ENCODE assay signal across 9 cellular contexts in the genomic region with DNA sequence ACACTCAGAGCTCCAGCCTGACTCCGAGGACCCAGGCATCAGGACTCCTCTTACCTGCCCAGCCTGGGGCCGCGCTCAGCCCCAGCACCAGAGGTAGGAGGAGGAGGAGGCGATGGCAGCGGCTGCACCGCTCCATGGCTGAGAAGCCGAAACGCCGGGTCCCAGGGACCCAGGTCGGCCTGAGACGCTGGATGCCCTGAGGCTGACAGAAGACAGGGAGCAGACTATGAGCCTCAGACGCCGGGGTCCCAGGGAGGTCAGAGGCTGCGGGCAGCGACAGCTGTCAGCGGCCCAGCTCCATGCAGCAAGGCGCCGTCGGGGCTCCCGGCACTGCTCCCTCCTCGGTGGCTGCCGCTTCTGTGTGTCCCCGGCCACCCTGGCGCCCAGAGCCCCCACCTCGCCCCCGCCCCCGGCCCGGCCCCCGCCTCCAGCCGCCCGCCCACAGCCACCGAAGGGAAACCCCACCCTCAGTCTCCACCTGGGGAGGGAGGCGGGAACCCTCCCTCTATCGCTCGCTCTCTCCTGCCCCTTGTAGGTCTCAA. TPM values are rescaled to one million over a fixed set of nuclear protein-coding genes. Genes with fewer than 3 reads are reported as not detected.
DNase-seq lines count a peak whose midpoint lies in the region; ATAC-seq, FAIRE-seq and TF ChIP-seq lines count a peak whose summit lies in the region.
"Had no signal": no experiment of that assay in that cellular context is flagged by ENCODE, and none has a peak within 500 bp of the region (broad histone marks: within the 10 kb centered on the region; RNA-seq: fewer than 3 reads in every experiment).

COL11A2 (minus strand) TSS at position 363 of the 542 bp plus-strand sequence; CDS start at position 136, 227 bp downstream.

- no TSS peak for BruUV-seq in K562 (replicated peaks; lab: Mats Ljungman, UMichigan)

- no peak within 1 kb of the TSS for H3K4me2 ChIP-seq in K562 (ENCODE audit: insufficient read depth, low read length)

- no peak within 1 kb of the TSS for H2AFZ ChIP-seq in K562 (ENCODE audit: low read depth, low read length)

- intact Hi-C loops in K562 (cut with micrococcal nuclease) = no loop called here
- intact Hi-C loops in stomach (cut with DNase I; ENCODE audit: low total_unique reads) = no loop called here

- in situ Hi-C loops in K562 (cut with MboI) = no loop called here

- no peaks in the 10 kb centered on the region for H3K9me3 ChIP-seq in K562 (replicated peaks; ENCODE audit: control insufficient read depth, insufficient read depth, low read depth, low read length)
- H3K9me3 ChIP-seq in stomach = no peaks in the 10 kb centered on the region

- peaks cover 2% of the 10 kb centered on the region; the same call in 1 of the 3 replicates for H3K79me2 ChIP-seq in K562 (ENCODE audit: control insufficient read depth, insufficient read depth, low read length)

- 17% methylated on average over 29 of the region's 35 CpGs for WGBS in K562 (ENCODE audit: insufficient coverage, low coverage, missing lambda C conversion rate)
- WGBS in stomach, 5 donors = 5 to 13% (median 12%) methylated on average over 23 to 35 of the region's 35 CpGs

- H3K4me3 ChIP-seq in K562 = no peak within 1 kb of the TSS
- peak within 1 kb of the TSS; percentile 23 for H3K4me3 ChIP-seq in kidney epithelial cell (ENCODE audit: low read depth, low read length)
- peak within 1 kb of the TSS; percentile 41 to 43 (median 41) for H3K4me3 ChIP-seq in stomach

- POLR2A ChIA-PET in K562 (lab: Yijun Ruan, JAX) = interaction anchor here (0.7 kb wide), 1 partner anchor 220 kb away, joined by 3 read pairs; no protein-coding TSS in a partner anchor

- TF ChIP-seq EP300 in K562 (IDR thresholded peaks at IDR 0.05; ENCODE audit: low read length) (no peak), stomach (IDR thresholded peaks at IDR 0.05) (no peak)

- H3K4me1 ChIP-seq in K562 (replicated peaks in 1 of 2; ENCODE audit: control insufficient read depth in 2 of 2, insufficient read depth in 2 of 2, low read length in 2 of 2) (peaks cover 2 to 19% of the 10 kb centered on the region in 2 experiments; a peak in 4 of 5 replicates), stomach (peaks cover 15 to 25% (median 19%) of the 10 kb centered on the region in 4 donors)

- H3K9me1 ChIP-seq in K562 (ENCODE audit: control insufficient read depth, insufficient read depth, low read length) = peaks cover 7% of the 10 kb centered on the region

- H3K36me3 ChIP-seq in K562 (ENCODE audit: control insufficient read depth, insufficient read depth, low read length) (peaks cover 33% of the 10 kb centered on the region; the same call in 2 of the 3 replicates), kidney epithelial cell (ENCODE audit: control insufficient read depth, insufficient read depth, low read length) (peaks cover 2% of the 10 kb centered on the region), stomach (peaks cover 31 to 34% (median 33%) of the 10 kb centered on the region in 4 donors)

- H3K9ac ChIP-seq in K562 (ENCODE audit: insufficient read depth in 1 of 2, low read depth in 2 of 2, low read length in 2 of 2) = peak within 1 kb of the TSS in 1 of 2 experiments; percentile 66; a peak in 2 of 4 replicates

- H3K27ac ChIP-seq in K562 (ENCODE audit: extremely low read depth, low read depth, low read length) (no peak within 1 kb of the TSS), stomach (peak within 1 kb of the TSS in 3 of 5 donors; percentile 10 to 71 (median 29))
- H3K27ac ChIP-seq: C4-2B had no signal

- CTCF ChIA-PET in K562 (lab: Yijun Ruan, JAX; ENCODE audit: low intra/inter-chr PET ratio) = no interaction called here

- no peak for TF ChIP-seq POLR2A in K562 (conservative IDR thresholded peaks at IDR 0.05)
- TF ChIP-seq POLR2A in stomach (IDR thresholded peaks at IDR 0.05) = no peak

- no peak for TF ChIP-seq RAD21 in K562 (CRISPR knock-in tag; conservative IDR thresholded peaks at IDR 0.05 in 1 of 2, IDR thresholded peaks at IDR 0.05 in 1 of 2)

- ATAC-seq in K562 (peak; percentile 51), GM19023 (IDR thresholded peaks at IDR 0.05; ENCODE audit: unreplicated experiment) (no peak), GM21786 (IDR thresholded peaks at IDR 0.05; ENCODE audit: unreplicated experiment) (no peak)

- peak; percentile 41 for DNase-seq in NCI-H2227 (lab: John Stamatoyannopoulos, UW; ENCODE audit: unreplicated experiment)
- DNase-seq in NCI-H2227 treated with DMSO at 0.1 percent for 48 hours (lab: John Stamatoyannopoulos, UW) = no peak
- peak in 2 of 4 experiments; percentile 69 to 71 for DNase-seq in K562 (ENCODE audit: extremely low read depth in 1 of 4, low spot score in 3 of 4)
- DNase-seq in kidney epithelial cell (ENCODE audit: low read depth) = no peak
- no peak for DNase-seq in stomach
- no peak for DNase-seq in NOMO-1 treated with dmso at 0.1 percent for 144 hours (lab: John Stamatoyannopoulos, UW; ENCODE audit: unreplicated experiment)

- H3K27me3 ChIP-seq in K562 (ENCODE audit: control insufficient read depth in 2 of 2, insufficient read depth in 2 of 2, low read length in 2 of 2) = peaks cover 21 to 23% of the 10 kb centered on the region in 2 experiments; a peak in 4 of 5 replicates
- peaks cover 26% of the 10 kb centered on the region for H3K27me3 ChIP-seq in kidney epithelial cell (ENCODE audit: control insufficient read depth, insufficient read depth, low read length)
- peaks cover 0 to 41% (median 18%) of the 10 kb centered on the region in 3 donors for H3K27me3 ChIP-seq in stomach

- FAIRE-seq in K562 (lab: Jason Lieb, UNC) = no peak

- no peaks in the 10 kb centered on the region for H4K20me1 ChIP-seq in K562 (replicated peaks; ENCODE audit: control insufficient read depth, insufficient read depth, low read length)

- TF ChIP-seq CTCF in K562 (IDR thresholded peaks at IDR 0.05 in 2 of 3, conservative IDR thresholded peaks at IDR 0.05 in 1 of 3; ENCODE audit: insufficient read depth in 2 of 3, low read depth in 1 of 3, low read length in 3 of 3) (no peak), kidney epithelial cell (IDR thresholded peaks at IDR 0.05; ENCODE audit: insufficient read depth, low read length, poor library complexity, severe bottlenecking) (no peak), stomach (IDR thresholded peaks at IDR 0.05) (no peak)

TF ChIP-seq in K562, 482 proteins besides CTCF, POLR2A, EP300 and RAD21:
- no peak for TF ChIP-seq KLF10 (CRISPR knock-in tag; IDR thresholded peaks at IDR 0.05)
- no peak for TF ChIP-seq SP2 (IDR thresholded peaks at IDR 0.05; ENCODE audit: extremely low read depth, low read depth, low read length, poor library complexity, severe bottlenecking)
- TF ChIP-seq RB1 (IDR thresholded peaks at IDR 0.05; ENCODE audit: low read depth) = no peak
- no peak for TF ChIP-seq THRB (CRISPR knock-in tag; conservative IDR thresholded peaks at IDR 0.05)
- TF ChIP-seq HDAC6 (IDR thresholded peaks at IDR 0.05; ENCODE audit: low read depth, low read length) = no peak
- peak; percentile 57; the same call in 1 of the 2 replicates for TF ChIP-seq POLR2G (IDR thresholded peaks at IDR 0.05; ENCODE audit: low read depth, low read length)
- TF ChIP-seq CEBPG (CRISPR knock-in tag; IDR thresholded peaks at IDR 0.05) = no peak
- TF ChIP-seq CEBPG (tag; conservative IDR thresholded peaks at IDR 0.05 in 1 of 2, IDR thresholded peaks at IDR 0.05 in 1 of 2) = no peak

RNA-seq across cellular contexts. Expression of gene COL11A2, which starts in this region (rescaled TPM):
- 0.30 and 2.2 TPM in 2 replicates for total RNA-seq in K562 (2011; cell fraction: chromatin; rRNA removed; ENCODE audit: low replicate concordance)
- total RNA-seq in K562 (2011; cell fraction: nucleolus; rRNA removed) = 0.83 and 1.1 TPM in 2 replicates
- total RNA-seq in K562 (2011; cell fraction: nucleoplasm; rRNA removed) = 0.92 and 0.95 TPM in 2 replicates
- 0.05 and 0.37 TPM in 2 replicates for total RNA-seq in K562 (2014; rRNA removed)
- total RNA-seq in K562 (2014; rRNA removed; fragmentation: Illumina TruSeq; extraction: Trizol) = 0.04 TPM in 1 of 2 replicates, not detected in the other
- total RNA-seq in K562 (2015; rRNA removed; fragmentation: Illumina TruSeq; extraction: Trizol) = 0.15 and 0.22 TPM in 2 replicates
- total RNA-seq in K562 (2021) = 0.16 and 0.35 TPM in 2 replicates
- 0.13 and 0.61 TPM in 2 replicates for polyA plus RNA-seq in K562 (2011; rRNA removed)
- polyA plus RNA-seq in K562 (2011; cell fraction: cytosol; rRNA removed) = 0.13 and 0.15 TPM in 2 replicates
- polyA plus RNA-seq in K562 (2011; cell fraction: nucleus; rRNA removed) = 2.1 and 3.4 TPM in 2 replicates
- 0.26 and 1.00 TPM in 2 replicates for polyA plus RNA-seq in K562 (2012)
- 0.06 and 0.11 TPM in 2 replicates for polyA plus RNA-seq in K562 (2014; fragmentation: Illumina TruSeq; extraction: Trizol)
- polyA plus RNA-seq in K562 (2014; fragmentation: Nextera tagmentation; extraction: Ambion mirVana) = under 1 TPM in 1 of 2 experiments, not detected in 1; 0.04 TPM
- 0.19 and 0.32 TPM in 2 replicates for polyA plus RNA-seq in K562 (2014; rRNA removed)
- polyA minus RNA-seq in K562 (2011; rRNA and poly(A)+ RNA removed) = not detected in 2 replicates
- polyA minus RNA-seq in K562 (2011; cell fraction: cytosol; rRNA and poly(A)+ RNA removed) = not detected in 2 replicates
- polyA minus RNA-seq in K562 (2011; cell fraction: nucleus; rRNA and poly(A)+ RNA removed) = 0.27 and 0.89 TPM in 2 replicates
- total RNA-seq in kidney epithelial cell = 0.14 and 0.38 TPM in 2 replicates
- total RNA-seq in stomach = 1 to 10 TPM in 1 of 5 donors, under 1 TPM in 2, not detected in 2; under 0.01 to 1.5 (median 0.87) TPM
- under 1 TPM in 2 of 3 donors, not detected in 1; 0.19 to 0.88 TPM for polyA plus RNA-seq in stomach
